Comparison of ENCODE assay signal across 3 cellular contexts in the genomic region with DNA sequence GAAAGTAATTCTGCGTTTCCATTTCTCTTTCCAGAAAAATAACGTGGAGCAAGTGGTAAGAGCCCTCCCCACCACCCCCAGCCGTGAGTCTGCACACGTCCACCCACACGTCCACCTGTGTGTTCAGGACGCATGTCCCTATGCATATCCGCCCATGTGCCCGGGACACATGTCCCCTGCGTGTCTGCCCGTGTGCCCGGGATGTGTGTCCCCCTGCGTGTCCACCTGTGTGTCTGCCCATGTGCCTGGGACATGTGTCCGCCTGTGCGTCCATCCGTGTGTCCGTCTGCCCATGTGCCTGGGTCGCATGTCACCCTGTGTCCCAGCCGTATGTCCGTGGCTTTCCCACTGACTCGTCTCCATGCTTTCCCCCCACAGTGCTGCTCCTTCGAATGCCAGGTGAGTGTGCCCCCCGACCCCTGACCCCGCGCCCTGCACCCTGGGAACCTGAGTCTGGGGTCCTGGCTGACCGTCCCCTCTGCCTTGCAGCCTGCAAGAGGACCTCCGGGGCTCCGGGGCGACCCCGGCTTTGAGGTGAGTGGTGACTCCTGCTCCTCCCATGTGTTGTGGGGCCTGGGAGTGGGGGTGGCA.
A peak's percentile ranks its signal among the peaks of the same experiment; 100 is the strongest.
TF ChIP-seq lines count a peak whose summit lies in the region.

No MANE protein-coding gene starts in this region.

TF ChIP-seq in HEK293, 187 proteins besides CTCF, POLR2A, EP300 and RAD21 (continues in another document):
- no peak for TF ChIP-seq GLIS1 (tag by site-specific recombination; IDR thresholded peaks at IDR 0.05)
- no peak for TF ChIP-seq ZNF501 (tag by site-specific recombination; IDR thresholded peaks at IDR 0.05)
- TF ChIP-seq ZNF660 (tag by site-specific recombination; IDR thresholded peaks at IDR 0.05), result no peak
- no peak for TF ChIP-seq ZNF792 (tag by site-specific recombination; IDR thresholded peaks at IDR 0.05)
- TF ChIP-seq SETDB1 (IDR thresholded peaks at IDR 0.05; ENCODE audit: insufficient read length, low read length), result no peak
- no peak for TF ChIP-seq PRDM1 (tag by site-specific recombination; IDR thresholded peaks at IDR 0.05)
- TF ChIP-seq ZNF302 (tag by site-specific recombination; IDR thresholded peaks at IDR 0.05; ENCODE audit: low read depth), result no peak
- no peak for TF ChIP-seq MYNN (tag by site-specific recombination; IDR thresholded peaks at IDR 0.05; ENCODE audit: borderline replicate concordance)
- TF ChIP-seq ZNF518A (tag by site-specific recombination; conservative IDR thresholded peaks at IDR 0.05; ENCODE audit: low read depth), result no peak
- no peak for TF ChIP-seq ZNF292 (tag by site-specific recombination; IDR thresholded peaks at IDR 0.05; ENCODE audit: borderline replicate concordance, low read depth)
- no peak for TF ChIP-seq ZNF585B (tag by site-specific recombination; IDR thresholded peaks at IDR 0.05)
- peak; percentile 65 for TF ChIP-seq BCL11A (tag by site-specific recombination; IDR thresholded peaks at IDR 0.05; ENCODE audit: low read depth)

TF ChIP-seq in K562, 482 proteins besides CTCF, POLR2A, EP300 and RAD21:
- TF ChIP-seq CREB1 (IDR thresholded peaks at IDR 0.05) (no peak), CREB1 (CRISPR knock-in tag; IDR thresholded peaks at IDR 0.05) (no peak), SNIP1 (IDR thresholded peaks at IDR 0.05; ENCODE audit: low read depth) (no peak), FOXK1 (CRISPR knock-in tag; IDR thresholded peaks at IDR 0.05; ENCODE audit: borderline replicate concordance) (no peak), SIRT6 (IDR thresholded peaks at IDR 0.05; ENCODE audit: low read depth, low read length) (no peak), POLR2H (tag; IDR thresholded peaks at IDR 0.05; ENCODE audit: low read depth) (no peak), ZNF124 (CRISPR knock-in tag; IDR thresholded peaks at IDR 0.05) (no peak), ZNF24 (IDR thresholded peaks at IDR 0.05) (no peak), BRD9 (IDR thresholded peaks at IDR 0.05; ENCODE audit: low read depth, partially characterized antibody) (no peak)
- TF ChIP-seq, protein P1, sequence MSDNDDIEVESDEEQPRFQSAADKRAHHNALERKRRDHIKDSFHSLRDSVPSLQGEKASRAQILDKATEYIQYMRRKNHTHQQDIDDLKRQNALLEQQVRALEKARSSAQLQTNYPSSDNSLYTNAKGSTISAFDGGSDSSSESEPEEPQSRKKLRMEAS (CRISPR knock-in tag; IDR thresholded peaks at IDR 0.05), result 0 out of 2 replicates have a peak, but pooled peaks have one; percentile 12

TF ChIP-seq in HepG2, 621 proteins besides CTCF, POLR2A, EP300 and RAD21:
- TF ChIP-seq EED (CRISPR knock-in tag; IDR thresholded peaks at IDR 0.05), result no peak
- no peak for TF ChIP-seq ZNF431 (CRISPR knock-in tag; IDR thresholded peaks at IDR 0.05; ENCODE audit: borderline replicate concordance, low read depth)
- TF ChIP-seq, protein P2, sequence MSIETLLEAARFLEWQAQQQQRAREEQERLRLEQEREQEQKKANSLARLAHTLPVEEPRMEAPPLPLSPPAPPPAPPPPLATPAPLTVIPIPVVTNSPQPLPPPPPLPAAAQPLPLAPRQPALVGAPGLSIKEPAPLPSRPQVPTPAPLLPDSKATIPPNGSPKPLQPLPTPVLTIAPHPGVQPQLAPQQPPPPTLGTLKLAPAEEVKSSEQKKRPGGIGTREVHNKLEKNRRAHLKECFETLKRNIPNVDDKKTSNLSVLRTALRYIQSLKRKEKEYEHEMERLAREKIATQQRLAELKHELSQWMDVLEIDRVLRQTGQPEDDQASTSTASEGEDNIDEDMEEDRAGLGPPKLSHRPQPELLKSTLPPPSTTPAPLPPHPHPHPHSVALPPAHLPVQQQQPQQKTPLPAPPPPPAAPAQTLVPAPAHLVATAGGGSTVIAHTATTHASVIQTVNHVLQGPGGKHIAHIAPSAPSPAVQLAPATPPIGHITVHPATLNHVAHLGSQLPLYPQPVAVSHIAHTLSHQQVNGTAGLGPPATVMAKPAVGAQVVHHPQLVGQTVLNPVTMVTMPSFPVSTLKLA (IDR thresholded peaks at IDR 0.05), result peak; percentile 58
- TF ChIP-seq, protein P3, sequence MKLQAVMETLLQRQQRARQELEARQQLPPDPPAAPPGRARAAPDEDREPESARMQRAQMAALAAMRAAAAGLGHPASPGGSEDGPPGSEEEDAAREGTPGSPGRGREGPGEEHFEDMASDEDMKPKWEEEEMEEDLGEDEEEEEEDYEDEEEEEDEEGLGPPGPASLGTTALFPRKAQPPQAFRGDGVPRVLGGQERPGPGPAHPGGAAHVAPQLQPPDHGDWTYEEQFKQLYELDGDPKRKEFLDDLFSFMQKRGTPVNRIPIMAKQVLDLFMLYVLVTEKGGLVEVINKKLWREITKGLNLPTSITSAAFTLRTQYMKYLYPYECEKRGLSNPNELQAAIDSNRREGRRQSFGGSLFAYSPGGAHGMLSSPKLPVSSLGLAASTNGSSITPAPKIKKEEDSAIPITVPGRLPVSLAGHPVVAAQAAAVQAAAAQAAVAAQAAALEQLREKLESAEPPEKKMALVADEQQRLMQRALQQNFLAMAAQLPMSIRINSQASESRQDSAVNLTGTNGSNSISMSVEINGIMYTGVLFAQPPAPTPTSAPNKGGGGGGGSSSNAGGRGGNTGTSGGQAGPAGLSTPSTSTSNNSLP (IDR thresholded peaks at IDR 0.05; ENCODE audit: low read depth, low read length), result no peak
- TF ChIP-seq SRY (CRISPR knock-in tag; IDR thresholded peaks at IDR 0.05), result no peak
